7 cellular contexts compared by ENCODE assay signal in the genomic region with DNA sequence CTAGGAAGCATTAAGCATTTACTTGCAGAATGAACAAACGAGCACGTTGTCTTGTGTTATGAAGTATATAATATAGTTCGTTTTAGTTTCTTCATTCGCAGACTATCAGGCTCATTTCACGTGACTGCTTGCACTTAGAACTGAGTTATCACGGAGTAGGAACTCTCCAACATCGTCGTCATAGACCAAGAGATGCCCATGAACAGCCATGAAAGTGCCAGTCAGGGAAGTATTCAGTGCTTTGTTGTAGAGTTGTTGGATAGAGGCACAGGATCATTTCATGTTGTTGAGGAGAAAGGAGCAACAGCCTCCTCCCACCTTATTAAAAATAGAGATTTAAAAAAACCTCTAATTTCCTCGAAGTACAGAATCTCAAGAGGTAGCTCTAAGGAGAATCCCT. TPM values are rescaled to one million over a fixed set of nuclear protein-coding genes. Genes with fewer than 3 reads are reported as not detected.
A peak's percentile ranks its signal among the peaks of the same experiment; 100 is the strongest.
DNase-seq lines count a peak whose midpoint lies in the region; ATAC-seq and TF ChIP-seq lines count a peak whose summit lies in the region.

No MANE protein-coding gene starts in this region.

- H3K4me2 ChIP-seq in PC-9, result peak overlapping the region; percentile 95

- peaks cover 4% of the 10 kb centered on the region; the same call in 1 of the 2 replicates for H3F3A ChIP-seq in PC-9 (ENCODE audit: insufficient read depth, low read depth)

- POLR2A ChIA-PET in PC-9 (lab: Charles Lee; ENCODE audit: unreplicated experiment), result no interaction called here

- ATAC-seq in GM19324 (IDR thresholded peaks at IDR 0.05; ENCODE audit: low FRiP score, unreplicated experiment), result no peak
- no peak for ATAC-seq in HG03469 (IDR thresholded peaks at IDR 0.05; ENCODE audit: unreplicated experiment)

- TF ChIP-seq POLR2A in esophagus squamous epithelium (IDR thresholded peaks at IDR 0.05), result no peak

- peak overlapping the region; percentile 77 for H3K4me3 ChIP-seq in PC-9
- H3K4me3 ChIP-seq in esophagus squamous epithelium, result peak overlapping the region; percentile 48 to 86 (median 61)
- peak overlapping the region; percentile 70 for H3K4me3 ChIP-seq in skeletal muscle cell (ENCODE audit: low read depth, low read length)

- peaks cover 14% of the 10 kb centered on the region for H3K4me1 ChIP-seq in PC-9 (replicated peaks; ENCODE audit: insufficient read depth)
- peaks cover 4 to 27% (median 7%) of the 10 kb centered on the region in 3 donors for H3K4me1 ChIP-seq in esophagus squamous epithelium

- no peaks in the 10 kb centered on the region for H3K36me3 ChIP-seq in PC-9 (ENCODE audit: low read depth)
- H3K36me3 ChIP-seq in esophagus squamous epithelium, result no peaks in the 10 kb centered on the region

- peak overlapping the region; percentile 94 for H2AFZ ChIP-seq in PC-9

- BruUV-seq in PC-9 (replicated peaks; lab: Mats Ljungman, UMichigan), result no TSS peak

- TF ChIP-seq CTCF in GM20000 (IDR thresholded peaks at IDR 0.05; ENCODE audit: extremely low read depth, missing control alignments) (no peak), PC-9 (conservative IDR thresholded peaks at IDR 0.05) (no peak), esophagus squamous epithelium (IDR thresholded peaks at IDR 0.05) (no peak), GM13976 (IDR thresholded peaks at IDR 0.05; ENCODE audit: borderline replicate concordance, control extremely low read depth, extremely low read depth, insufficient read depth, missing control alignments) (no peak)

- CTCF ChIA-PET in PC-9 (lab: Charles Lee), result no interaction called here

- in situ Hi-C loops in GM13976 (cut with MboI; ENCODE audit: low sequenced_read_pairs, unreplicated experiment), result loop anchor here (10.0 to 25.0 kb wide), 2 partner anchors 222 to 515 kb away; a partner anchor contains a TSS

- no peaks in the 10 kb centered on the region for H4K20me1 ChIP-seq in PC-9 (ENCODE audit: insufficient read depth)

- 0 out of 2 replicates have a peak, but pooled peaks cover 6% of the 10 kb centered on the region for H3K79me2 ChIP-seq in PC-9 (ENCODE audit: low read depth)

- H3K9me2 ChIP-seq in PC-9 (ENCODE audit: insufficient read depth), result no peaks in the 10 kb centered on the region

- H3K27ac ChIP-seq in PC-9 (no peak overlapping the region), esophagus squamous epithelium (peak overlapping the region in 3 of 4 donors; percentile 52 to 87 (median 83))

- intact Hi-C loops in PC-9 (cut with micrococcal nuclease; ENCODE audit: unreplicated experiment) (loop anchor here (5.0 kb wide), 1 partner anchor 595 kb away; no protein-coding TSS in a partner anchor), esophagus squamous epithelium (cut with DNase I) (loop anchor here (10.0 kb wide), 1 partner anchor 208 kb away; no protein-coding TSS in a partner anchor)

- DNase-seq in GM20000 (ENCODE audit: low spot score) (peak; percentile 35), PC-9 (no peak), esophagus squamous epithelium (lab: John Stamatoyannopoulos, UW) (no peak), skeletal muscle cell (ENCODE audit: low read depth) (no peak), GM13976 (ENCODE audit: low spot score) (no peak)

- WGBS in esophagus squamous epithelium, 2 donors, result 26 to 41% methylated on average over 9 of the region's 9 CpGs

- H3K27me3 ChIP-seq in PC-9 (ENCODE audit: insufficient read depth, low read depth) (no peaks in the 10 kb centered on the region), esophagus squamous epithelium (peaks cover 0 to 33% (median 0%) of the 10 kb centered on the region in 4 donors)

- H3K9me3 ChIP-seq in PC-9 (ENCODE audit: insufficient read depth, low read depth) (no peaks in the 10 kb centered on the region), esophagus squamous epithelium (no peaks in the 10 kb centered on the region)

RNA-seq across cellular contexts. Expression of a gene that starts 1.0 kb away (rescaled TPM):
- total RNA-seq in PC-9 (2021) (0.35 and 0.37 TPM in 2 replicates), esophagus squamous epithelium (1 to 10 TPM in 1 of 4 donors, under 1 TPM in 1, not detected in 2; 0.35 to 3.2 TPM)
